Comparison of ENCODE assay signal across 1 cellular context in genomic region chr16:23149267-23149992, GRCh38.
TF ChIP-seq lines count a peak whose summit lies in the region.

TSS of gene USP31 (minus strand) at chr16:23149452. CDS start at chr16:23149270, 182 bp downstream.

TF ChIP-seq in HepG2, 621 proteins besides CTCF, POLR2A, EP300 and RAD21 (continued from another document and continues in another):
- TF ChIP-seq ZNF792 (CRISPR knock-in tag; IDR thresholded peaks at IDR 0.05) (peak; percentile 82; the same call in 1 of the 2 replicates), ZNF382 (CRISPR knock-in tag; IDR thresholded peaks at IDR 0.05; ENCODE audit: borderline replicate concordance) (no peak), ZSCAN31 (CRISPR knock-in tag; IDR thresholded peaks at IDR 0.05; ENCODE audit: low read depth) (peak; percentile 91), ZKSCAN1 (IDR thresholded peaks at IDR 0.05; ENCODE audit: low read length) (peak; percentile 52; the same call in 1 of the 2 replicates), MLLT10 (CRISPR knock-in tag; IDR thresholded peaks at IDR 0.05) (no peak), ARID4A (CRISPR knock-in tag; IDR thresholded peaks at IDR 0.05; ENCODE audit: borderline replicate concordance) (no peak; the same call in none of the 2 replicates), PITX1 (CRISPR knock-in tag; IDR thresholded peaks at IDR 0.05) (peak; percentile 75; the same call in 1 of the 2 replicates), RFX5 (IDR thresholded peaks at IDR 0.05; ENCODE audit: low read depth, low read length) (no peak; the same call in 1 of the 2 replicates), RXRA (CRISPR knock-in tag; IDR thresholded peaks at IDR 0.05) (peak; percentile 86), GMEB2 (CRISPR knock-in tag; IDR thresholded peaks at IDR 0.05; ENCODE audit: low read depth) (peak; percentile 93), SP2 (CRISPR knock-in tag; IDR thresholded peaks at IDR 0.05) (peak; percentile 58; the same call in 1 of the 2 replicates), ZNF503 (CRISPR knock-in tag; IDR thresholded peaks at IDR 0.05) (no peak; the same call in 1 of the 2 replicates), ZNF569 (CRISPR knock-in tag; IDR thresholded peaks at IDR 0.05; ENCODE audit: borderline replicate concordance) (no peak), RBM22 (optimal IDR thresholded peaks at IDR 0.05; ENCODE audit: low read length) (no peak), SKI (IDR thresholded peaks at IDR 0.05; ENCODE audit: partially characterized antibody) (peak; percentile 87), PPARG (CRISPR knock-in tag; conservative IDR thresholded peaks at IDR 0.05) (peak; percentile 58), ZEB1 (IDR thresholded peaks at IDR 0.05; ENCODE audit: insufficient replicate concordance, low read depth) (no peak), NR2F1 (CRISPR knock-in tag; IDR thresholded peaks at IDR 0.05) (no peak), ZNF605 (CRISPR knock-in tag; IDR thresholded peaks at IDR 0.05) (peak; percentile 80; the same call in 1 of the 2 replicates), FOXA3 (CRISPR knock-in tag; IDR thresholded peaks at IDR 0.05) (peak; percentile 71), SP5 (CRISPR knock-in tag; IDR thresholded peaks at IDR 0.05; ENCODE audit: borderline replicate concordance, low read depth) (peak; percentile 61; the same call in 1 of the 2 replicates), ZNF512 (CRISPR knock-in tag; IDR thresholded peaks at IDR 0.05) (0 out of 2 replicates have a peak, but pooled peaks have one; percentile 20), ATF5 (CRISPR knock-in tag; IDR thresholded peaks at IDR 0.05; ENCODE audit: low read depth) (no peak), REXO4 (CRISPR knock-in tag; IDR thresholded peaks at IDR 0.05; ENCODE audit: borderline replicate concordance) (no peak), CCDC6 (CRISPR knock-in tag; IDR thresholded peaks at IDR 0.05) (0 out of 2 replicates have a peak, but pooled peaks have one; percentile 69), ZFP91 (CRISPR knock-in tag; IDR thresholded peaks at IDR 0.05; ENCODE audit: borderline replicate concordance) (peak; percentile 83), PAF1 (CRISPR knock-in tag; IDR thresholded peaks at IDR 0.05) (no peak), ZNF17 (CRISPR knock-in tag; IDR thresholded peaks at IDR 0.05) (no peak), ZNF253 (CRISPR knock-in tag; IDR thresholded peaks at IDR 0.05; ENCODE audit: borderline replicate concordance) (0 out of 2 replicates have a peak, but pooled peaks have one; percentile 48), ZNF704 (CRISPR knock-in tag; IDR thresholded peaks at IDR 0.05; ENCODE audit: borderline replicate concordance) (0 out of 2 replicates have a peak, but pooled peaks have one; percentile 32), ZNF572 (CRISPR knock-in tag; IDR thresholded peaks at IDR 0.05) (peak; percentile 64; the same call in 1 of the 2 replicates), CAMTA2 (CRISPR knock-in tag; IDR thresholded peaks at IDR 0.05; ENCODE audit: borderline replicate concordance) (peak; percentile 94; the same call in 1 of the 2 replicates), THRA (CRISPR knock-in tag; IDR thresholded peaks at IDR 0.05; ENCODE audit: borderline replicate concordance) (peak; percentile 78; the same call in 1 of the 2 replicates), KMT2A (CRISPR knock-in tag; IDR thresholded peaks at IDR 0.05) (peak; percentile 96), MBD4 (IDR thresholded peaks at IDR 0.05; ENCODE audit: borderline replicate concordance, low read length) (no peak), SIN3A (IDR thresholded peaks at IDR 0.05; ENCODE audit: borderline replicate concordance, low read depth, low read length) (peak; percentile 51; the same call in 1 of the 2 replicates), FOXO4 (CRISPR knock-in tag; conservative IDR thresholded peaks at IDR 0.05) (no peak), ZNF75D (CRISPR knock-in tag; IDR thresholded peaks at IDR 0.05; ENCODE audit: borderline replicate concordance) (no peak), ZHX1 (CRISPR knock-in tag; IDR thresholded peaks at IDR 0.05; ENCODE audit: low read depth) (peak; percentile 91; the same call in 1 of the 2 replicates)
